Comparison of ENCODE assay signal across 12 cellular contexts in the genomic region with DNA sequence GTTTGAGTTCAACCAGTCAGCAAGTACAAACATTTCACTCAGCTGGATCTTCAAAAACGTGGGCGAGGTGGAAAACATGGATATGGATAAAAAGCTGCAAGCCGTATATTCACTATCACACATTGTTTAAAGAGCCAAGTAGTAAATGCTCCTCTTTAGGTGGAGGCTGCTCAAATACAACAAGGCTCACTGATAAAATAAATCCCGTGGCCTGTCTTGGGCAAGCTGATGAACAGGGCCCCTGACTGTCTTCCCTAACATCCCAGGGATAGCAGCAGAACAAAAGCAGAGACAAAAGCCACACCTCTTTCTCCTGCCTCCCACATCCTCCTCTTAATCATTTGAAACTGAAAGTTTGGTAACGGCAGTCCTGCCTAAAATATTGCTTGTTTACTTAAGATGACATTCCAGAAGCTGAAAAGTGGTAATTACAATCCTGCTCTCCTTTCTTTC.
DNase-seq lines count a peak whose midpoint lies in the region; ATAC-seq and TF ChIP-seq lines count a peak whose summit lies in the region.
"Had no signal": no experiment of that assay in that cellular context is flagged by ENCODE, and none has a peak within 500 bp of the region (broad histone marks: within the 10 kb centered on the region; RNA-seq: fewer than 3 reads in every experiment).

No MANE protein-coding gene starts in this region.

- no peak overlapping the region; the same call in 1 of the 2 replicates for H3K4me3 ChIP-seq in HFF-Myc (replicated peaks; ENCODE audit: low read depth, low read length)
- peak overlapping the region in 1 of 8 donors; percentile 11 for H3K4me3 ChIP-seq in spleen
- H3K4me3 ChIP-seq: cardiac muscle cell had no signal

- ATAC-seq in GM19324 (IDR thresholded peaks at IDR 0.05; ENCODE audit: low FRiP score, unreplicated experiment), result no peak

- H3K4me1 ChIP-seq in spleen, result peaks cover 0 to 5% (median 0%) of the 10 kb centered on the region in 6 donors

- peak; percentile 15 for DNase-seq in HFF-Myc (ENCODE audit: extremely low read depth, low read depth)
- peak; percentile 16 for DNase-seq in astrocyte of the hippocampus (ENCODE audit: low read depth, low spot score)
- DNase-seq in hepatic stellate cell (ENCODE audit: low spot score), result peak; percentile 17
- DNase-seq in spleen, result no peak
- DNase-seq in RPMI8226, result no peak
- DNase-seq in NCI-H2107 (lab: John Stamatoyannopoulos, UW), result no peak
- no peak for DNase-seq in GM19238 (ENCODE audit: insufficient read length, low spot score)
- DNase-seq: NCI-H446; stimulated activated CD4-positive, alpha-beta T cell treated with anti-CD3 and anti-CD28 coated beads, Interleukin-4, amount 100 ng/mL, for 1 hour had no signal

- TF ChIP-seq POLR2A in spleen (IDR thresholded peaks at IDR 0.05), result no peak

- H3K27me3 ChIP-seq in spleen (replicated peaks in 1 of 7), result no peaks in the 10 kb centered on the region
- H3K27me3 ChIP-seq: cardiac muscle cell had no signal

- H3K27ac ChIP-seq in spleen, result peak overlapping the region in 6 of 8 donors; percentile 4 to 48 (median 32)
- H3K27ac ChIP-seq: cardiac muscle cell, VCaP had no signal

- intact Hi-C loops in spleen (cut with DNase I; ENCODE audit: low total_unique reads), result no loop called here

- WGBS in spleen, 5 donors, result 21 to 51% (median 49%) methylated on average over 5 of the region's 5 CpGs

- TF ChIP-seq CTCF in HFF-Myc (IDR thresholded peaks at IDR 0.05; ENCODE audit: low read depth, low read length, missing control alignments), result no peak
- TF ChIP-seq CTCF in spleen (IDR thresholded peaks at IDR 0.05 in 8 of 11, conservative IDR thresholded peaks at IDR 0.05 in 3 of 11), result no peak

- no peaks in the 10 kb centered on the region for H3K36me3 ChIP-seq in spleen
- H3K36me3 ChIP-seq: cardiac muscle cell had no signal

- H3K9me3 ChIP-seq in spleen, result no peaks in the 10 kb centered on the region

Comparison
In these comparisons a context has a peak if more than half of its experiments do, and no peak if none do; other contexts are left out.
1. DNase-seq: peak in HFF-Myc (single experiment), astrocyte of the hippocampus (single experiment) and hepatic stellate cell (single experiment); none in spleen (single experiment), RPMI8226 (single experiment), NCI-H2107 (single experiment) and GM19238 (single experiment).